9 cellular contexts compared by ENCODE assay signal in genomic region chrX:115023139-115023538, GRCh38. TPM values are rescaled to one million over a fixed set of nuclear protein-coding genes. Genes with fewer than 3 reads are reported as not detected.
DNase-seq lines count a peak whose midpoint lies in the region; TF ChIP-seq lines count a peak whose summit lies in the region.
"Had no signal": no experiment of that assay in that cellular context is flagged by ENCODE, and none has a peak within 500 bp of the region (broad histone marks: within the 10 kb centered on the region; RNA-seq: fewer than 3 reads in every experiment).

No MANE protein-coding gene starts in this region.

- no peak overlapping the region for H3K27ac Mint-ChIP-seq in progenitor cell of endocrine pancreas

- POLR2A ChIA-PET in AG04449 (lab: Yijun Ruan, JAX), result no interaction called here

- TF ChIP-seq CTCF in AG04449 (IDR thresholded peaks at IDR 0.05; ENCODE audit: insufficient read depth, low read length, missing control alignments), result no peak
- no peak for TF ChIP-seq CTCF in astrocyte of the cerebellum (IDR thresholded peaks at IDR 0.05; ENCODE audit: low read depth, low read length, missing control alignments)
- no peak for TF ChIP-seq CTCF in progenitor cell of endocrine pancreas (IDR thresholded peaks at IDR 0.05; ENCODE audit: unreplicated experiment)

- CTCF ChIA-PET in AG04449 (lab: Yijun Ruan, JAX), result interaction anchor here (1.1 kb wide), 1 partner anchor 668 kb away, joined by 3 read pairs; no protein-coding TSS in a partner anchor

- H3K9me3 Mint-ChIP-seq in progenitor cell of endocrine pancreas (ENCODE audit: low read depth), result peaks cover 4% of the 10 kb centered on the region

- H3K27me3 Mint-ChIP-seq in progenitor cell of endocrine pancreas, result no peaks in the 10 kb centered on the region

- in situ Hi-C loops in astrocyte of the cerebellum (cut with HindIII; ENCODE audit: low sequenced_read_pairs), result no loop called here

- no peaks in the 10 kb centered on the region for H3K4me1 Mint-ChIP-seq in progenitor cell of endocrine pancreas (ENCODE audit: low read depth)

- H3K4me3 ChIP-seq in AG04449 (ENCODE audit: low read depth, low read length), result no peak overlapping the region
- H3K4me3 ChIP-seq in astrocyte of the cerebellum (ENCODE audit: low read depth, low read length), result no peak overlapping the region

- H3K4me3 Mint-ChIP-seq in progenitor cell of endocrine pancreas (ENCODE audit: low read depth), result no peak overlapping the region

- no peaks in the 10 kb centered on the region for H3K36me3 Mint-ChIP-seq in progenitor cell of endocrine pancreas (ENCODE audit: insufficient read depth)

- DNase-seq in AG04449 (ENCODE audit: low read depth, low spot score) (peak; percentile 31), HCEC 1CT (peak; percentile 85), astrocyte of the cerebellum (ENCODE audit: low read depth) (peak; percentile 24), iris pigment epithelial cell (ENCODE audit: low read depth) (peak; percentile 79), progenitor cell of endocrine pancreas (ENCODE audit: low spot score, unreplicated experiment) (no peak), NCI-H1092 treated with DMSO at 0.1 percent for 48 hours (lab: John Stamatoyannopoulos, UW) (no peak), NCI-H1694 (lab: John Stamatoyannopoulos, UW) (no peak), NCI-H1436 treated with DMSO at 0.1 percent for 48 hours (lab: John Stamatoyannopoulos, UW) (no peak)
- DNase-seq: NCI-H1105 had no signal

RNA-seq across cellular contexts. Expression of gene IL13RA2, which starts 5.7 kb away (rescaled TPM):
- total RNA-seq in progenitor cell of endocrine pancreas, result not detected in 2 replicates

Comparison
In these comparisons a context has a peak if more than half of its experiments do, and no peak if none do; other contexts are left out.
1. DNase-seq: peak in AG04449 (single experiment), HCEC 1CT (single experiment), astrocyte of the cerebellum (single experiment) and iris pigment epithelial cell (single experiment); none in progenitor cell of endocrine pancreas (single experiment), NCI-H1092 treated with DMSO at 0.1 percent for 48 hours (single experiment), NCI-H1694 (single experiment) and NCI-H1436 treated with DMSO at 0.1 percent for 48 hours (single experiment).